ENCODE assay signal across 23 cellular contexts in genomic region chr5:150599281-150599680, GRCh38. TPM values are rescaled to one million over a fixed set of nuclear protein-coding genes. Genes with fewer than 3 reads are reported as not detected.
DNase-seq lines count a peak whose midpoint lies in the region; ATAC-seq and TF ChIP-seq lines count a peak whose summit lies in the region.
"Had no signal": no experiment of that assay in that cellular context is flagged by ENCODE, and none has a peak within 500 bp of the region (broad histone marks: within the 10 kb centered on the region; RNA-seq: fewer than 3 reads in every experiment).

No MANE protein-coding gene starts in this region.

- intact Hi-C loops in A673 (cut with micrococcal nuclease; ENCODE audit: unreplicated experiment) (no loop called here), right cardiac atrium (cut with DNase I) (loop anchor here in 2 of 4 donors (10.0 kb wide), 1 partner anchor 56 kb away; no protein-coding TSS in a partner anchor), gastrocnemius medialis (cut with DNase I; ENCODE audit: low total_unique reads) (no loop called here)

- DNase-seq in A673 (ENCODE audit: low spot score) (no peak), SK-N-MC (ENCODE audit: low read depth, low spot score) (no peak), right cardiac atrium (peak in 1 of 3 donors; percentile 47), gastrocnemius medialis (no peak), omental fat pad (ENCODE audit: low spot score) (no peak), AG08395 (ENCODE audit: low spot score) (no peak), NCI-H1417 (lab: John Stamatoyannopoulos, UW) (no peak), endodermal cell (no peak)
- DNase-seq: activated CD4-positive, alpha-beta memory T cell treated with anti-CD3 and anti-CD28 coated beads, Interleukin-2, amount 10 ng/mL, durations not matched to agents 7 days and 5 days; activated naive CD4-positive, alpha-beta T cell treated with anti-CD3 and anti-CD28 coated beads for 36 hours; activated T-cell treated with anti-CD3 and anti-CD28 coated beads, Interleukin-2, amount 50 U/mL, for 4 hours; central memory CD4-positive, alpha-beta T cell; dorsolateral prefrontal cortex; immature natural killer cell; NCI-H1436; NK-92 treated with Interleukin-12 subunit alpha and Interleukin-12 subunit beta, amount 100 ng/mL, for 24 hours; stimulated activated CD4-positive, alpha-beta T cell treated with anti-CD3 and anti-CD28 coated beads, Interleukin-12 subunit alpha, Interleukin-12 subunit beta, amount 100 ng/mL, for 4 hours; stimulated activated CD4-positive, alpha-beta T cell treated with anti-CD3 and anti-CD28 coated beads, Interleukin-4, amount 100 ng/mL, for 4 hours; stimulated activated naive CD8-positive, alpha-beta T cell treated with anti-CD3 and anti-CD28 coated beads, Interleukin-15, Interleukin-2, amounts not matched to agents 100 U/mL and 50 U/mL, for 24 hours; SW 1271 had no signal

- H3K9me3 Mint-ChIP-seq in endodermal cell: no peaks in the 10 kb centered on the region
- H3K9me3 Mint-ChIP-seq: activated CD4-positive, alpha-beta memory T cell treated with anti-CD3 and anti-CD28 coated beads, Interleukin-2, amount 10 ng/mL, durations not matched to agents 7 days and 5 days; activated naive CD4-positive, alpha-beta T cell treated with anti-CD3 and anti-CD28 coated beads for 36 hours; activated T-cell treated with anti-CD3 and anti-CD28 coated beads, Interleukin-2, amount 50 U/mL, for 4 hours; IgD-negative memory B cell; immature natural killer cell had no signal

- H3K4me1 Mint-ChIP-seq in endodermal cell: peaks cover 26% of the 10 kb centered on the region
- H3K4me1 Mint-ChIP-seq: activated CD4-positive, alpha-beta memory T cell treated with anti-CD3 and anti-CD28 coated beads, Interleukin-2, amount 10 ng/mL, durations not matched to agents 7 days and 5 days; immature natural killer cell had no signal

- no TSS peak for BruUV-seq in A673 (replicated peaks; lab: Mats Ljungman, UMichigan)

- H3K27me3 ChIP-seq in A673 (replicated peaks; ENCODE audit: insufficient read depth, low read depth, low read length, poor library complexity): no peaks in the 10 kb centered on the region
- H3K27me3 ChIP-seq in right cardiac atrium (ENCODE audit: control insufficient read depth, insufficient read depth): no peaks in the 10 kb centered on the region
- no peaks in the 10 kb centered on the region for H3K27me3 ChIP-seq in gastrocnemius medialis
- no peaks in the 10 kb centered on the region for H3K27me3 ChIP-seq in endodermal cell (ENCODE audit: control insufficient read depth, insufficient read depth, low read length, poor library complexity, severe bottlenecking)
- H3K27me3 ChIP-seq: dorsolateral prefrontal cortex had no signal

- no peak for TF ChIP-seq CTCF in A673 (conservative IDR thresholded peaks at IDR 0.05; ENCODE audit: low read depth, low read length)
- TF ChIP-seq CTCF in gastrocnemius medialis (IDR thresholded peaks at IDR 0.05 in 4 of 5, conservative IDR thresholded peaks at IDR 0.05 in 1 of 5): no peak
- no peak for TF ChIP-seq CTCF in omental fat pad (IDR thresholded peaks at IDR 0.05)
- no peak for TF ChIP-seq CTCF in endodermal cell (conservative IDR thresholded peaks at IDR 0.05)

- H3K36me3 ChIP-seq in A673 (ENCODE audit: insufficient read depth, low read length, poor library complexity, severe bottlenecking) (no peaks in the 10 kb centered on the region), SK-N-MC (ENCODE audit: insufficient read depth, low read length) (no peaks in the 10 kb centered on the region), gastrocnemius medialis (no peaks in the 10 kb centered on the region), endodermal cell (ENCODE audit: control insufficient read depth, insufficient read depth, low read length) (no peaks in the 10 kb centered on the region)
- H3K36me3 ChIP-seq: neutrophil had no signal

- peaks cover 46% of the 10 kb centered on the region for H3K4me1 ChIP-seq in A673 (ENCODE audit: insufficient read depth, low read length, poor library complexity, severe bottlenecking)
- peaks cover 27% of the 10 kb centered on the region for H3K4me1 ChIP-seq in right cardiac atrium (ENCODE audit: control insufficient read depth, insufficient read depth, low read length)
- peaks cover 52 to 56% of the 10 kb centered on the region in 2 donors for H3K4me1 ChIP-seq in gastrocnemius medialis
- H3K4me1 ChIP-seq in endodermal cell (ENCODE audit: control insufficient read depth, insufficient read depth, low read length): peaks cover 11% of the 10 kb centered on the region

- in situ Hi-C loops in gastrocnemius medialis (cut with MboI; ENCODE audit: low sequenced_read_pairs in 4 of 4): loop anchor here in 2 of 4 donors (10.0 kb wide), 1 partner anchor 56 kb away; no protein-coding TSS in a partner anchor

- H3K27me3 Mint-ChIP-seq in endodermal cell (ENCODE audit: insufficient read depth): no peaks in the 10 kb centered on the region
- H3K27me3 Mint-ChIP-seq: activated CD4-positive, alpha-beta memory T cell treated with anti-CD3 and anti-CD28 coated beads, Interleukin-2, amount 10 ng/mL, durations not matched to agents 7 days and 5 days had no signal

- no peak overlapping the region for H3K27ac Mint-ChIP-seq in endodermal cell
- H3K27ac Mint-ChIP-seq: activated CD4-positive, alpha-beta memory T cell treated with anti-CD3 and anti-CD28 coated beads, Interleukin-2, amount 10 ng/mL, durations not matched to agents 7 days and 5 days; activated naive CD4-positive, alpha-beta T cell treated with anti-CD3 and anti-CD28 coated beads for 36 hours; IgD-negative memory B cell; immature natural killer cell had no signal

- no peak for ATAC-seq in right cardiac atrium
- no peak for ATAC-seq in gastrocnemius medialis
- ATAC-seq in omental fat pad (ENCODE audit: low FRiP score): no peak
- ATAC-seq: activated T-cell treated with anti-CD3 and anti-CD28 coated beads, Interleukin-2, amount 50 U/mL, for 4 hours; stimulated activated naive CD8-positive, alpha-beta T cell treated with anti-CD3 and anti-CD28 coated beads, Interleukin-15, Interleukin-2, amounts not matched to agents 100 U/mL and 50 U/mL, for 24 hours had no signal

- WGBS in right cardiac atrium: 75% methylated on average over 5 of the region's 5 CpGs
- WGBS in endodermal cell (ENCODE audit: insufficient coverage in 1 of 2, insufficient read length in 1 of 2), 2 experiments: 91 to 100% methylated on average over 3 to 5 of the region's 5 CpGs

- POLR2A ChIA-PET in A673 (lab: Charles Lee; ENCODE audit: low non-redundant PET): no interaction called here

- CTCF ChIA-PET in A673 (lab: Charles Lee): no interaction called here

- H3K27ac ChIP-seq in A673 (ENCODE audit: low read depth, low read length, poor library complexity, severe bottlenecking) (peak overlapping the region; percentile 15), SK-N-MC (peak overlapping the region; percentile 91), right cardiac atrium (ENCODE audit: low read length) (peak overlapping the region; percentile 59), gastrocnemius medialis (peak overlapping the region; percentile 85 to 98 (median 90)), endodermal cell (ENCODE audit: low read depth, low read length) (no peak overlapping the region)
- H3K27ac ChIP-seq: dorsolateral prefrontal cortex, neutrophil had no signal

- H3K9ac ChIP-seq in SK-N-MC (ENCODE audit: insufficient read length) (no peak overlapping the region), endodermal cell (ENCODE audit: extremely low read depth, low read length, poor library complexity, severe bottlenecking) (no peak overlapping the region)

- H3K36me3 Mint-ChIP-seq in endodermal cell (ENCODE audit: low read depth): no peaks in the 10 kb centered on the region
- H3K36me3 Mint-ChIP-seq: IgD-negative memory B cell, immature natural killer cell had no signal

- no peak for TF ChIP-seq POLR2A in gastrocnemius medialis (IDR thresholded peaks at IDR 0.05)

- H3K9me3 ChIP-seq in A673 (ENCODE audit: low read depth, low read length, poor library complexity, severe bottlenecking) (no peaks in the 10 kb centered on the region), SK-N-MC (ENCODE audit: low read depth, low read length) (no peaks in the 10 kb centered on the region), right cardiac atrium (ENCODE audit: control insufficient read depth, low read length) (no peaks in the 10 kb centered on the region), gastrocnemius medialis (no peaks in the 10 kb centered on the region), endodermal cell (ENCODE audit: control insufficient read depth, low read length) (no peaks in the 10 kb centered on the region)
- H3K9me3 ChIP-seq: A549, neutrophil had no signal

- H3K4me3 ChIP-seq in A673 (ENCODE audit: low read depth, low read length, poor library complexity, severe bottlenecking) (no peak overlapping the region), SK-N-MC (no peak overlapping the region), right cardiac atrium (ENCODE audit: low read length) (no peak overlapping the region), gastrocnemius medialis (no peak overlapping the region), endodermal cell (ENCODE audit: low read length) (no peak overlapping the region)
- H3K4me3 ChIP-seq: A549, dorsolateral prefrontal cortex had no signal

- no peak overlapping the region for H3K4me3 Mint-ChIP-seq in endodermal cell
- H3K4me3 Mint-ChIP-seq: activated CD4-positive, alpha-beta memory T cell treated with anti-CD3 and anti-CD28 coated beads, Interleukin-2, amount 10 ng/mL, durations not matched to agents 7 days and 5 days; activated naive CD4-positive, alpha-beta T cell treated with anti-CD3 and anti-CD28 coated beads for 36 hours; activated T-cell treated with anti-CD3 and anti-CD28 coated beads, Interleukin-2, amount 50 U/mL, for 4 hours; immature natural killer cell had no signal

RNA-seq across cellular contexts. Expression of gene SYNPO, which starts 41.2 kb away (rescaled TPM):
- 7.6 and 10.0 TPM in 2 replicates for total RNA-seq in A673 (2021)
- total RNA-seq in right cardiac atrium: 100 to 1,000 TPM; 552 to 675 (median 584) TPM
- 625 TPM for polyA plus RNA-seq in right cardiac atrium
- total RNA-seq in gastrocnemius medialis: 100 to 1,000 TPM; 419 to 569 (median 539) TPM
- 10 to 100 TPM; 12.2 to 43.6 (median 26.1) TPM for total RNA-seq in omental fat pad
- 1 to 10 TPM; 4.2 to 4.5 TPM for total RNA-seq in endodermal cell
- 3.8 TPM for polyA plus RNA-seq in endodermal cell (2013, experiment 1 of 2)
- 4.6 TPM for polyA plus RNA-seq in endodermal cell (2013, experiment 2 of 2)
- polyA plus RNA-seq: immature natural killer cell had no signal

Comparison
In these comparisons a context has a peak if more than half of its experiments do, and no peak if none do; other contexts are left out.
1. RNA of gene SYNPO, which starts 41.2 kb away (total RNA-seq): 552 to 675 TPM in right cardiac atrium and 419 to 569 TPM in gastrocnemius medialis; 12.2 to 43.6 TPM in omental fat pad, 7.6 to 10.0 TPM in A673 and 4.2 to 4.5 TPM in endodermal cell; every median in the first group is over 4 times any median in the second.